In the genomic region with DNA sequence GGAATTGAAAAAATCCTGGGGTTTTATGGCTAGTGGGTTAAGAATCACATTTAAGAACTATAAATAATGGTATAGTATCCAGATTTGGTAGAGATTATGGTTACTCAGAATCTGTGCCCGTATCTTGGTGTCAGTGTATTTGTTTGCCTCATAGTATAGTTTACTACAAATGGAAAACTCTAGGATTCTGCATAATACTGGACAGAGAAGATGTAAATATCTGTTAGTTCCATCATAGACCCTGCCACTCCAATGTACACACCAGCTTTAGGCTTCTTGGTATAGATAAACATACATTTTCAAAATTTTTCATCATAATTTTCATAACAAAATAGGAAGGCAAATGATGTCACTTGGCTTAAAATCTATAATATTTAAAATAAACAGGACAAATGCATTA, we compare ENCODE assay signal across 20 cellular contexts.
"Had no signal": no experiment of that assay in that cellular context is flagged by ENCODE, and none has a peak within 500 bp of the region (broad histone marks: within the 10 kb centered on the region; RNA-seq: fewer than 3 reads in every experiment).

No MANE protein-coding gene starts in this region.

- H3K27me3 ChIP-seq: sigmoid colon, stomach, testis had no signal

- H3K9me3 ChIP-seq: sigmoid colon, stomach, testis had no signal

- H3K36me3 ChIP-seq: sigmoid colon, stomach had no signal

- H3K27ac ChIP-seq: sigmoid colon, stomach, testis had no signal

- DNase-seq: activated CD4-positive, alpha-beta T cell treated with anti-CD3 and anti-CD28 coated beads, Interleukin-2, amount 50 U/mL, for 1 hour; activated CD8-positive, alpha-beta memory T cell treated with anti-CD3 and anti-CD28 coated beads, Interleukin-2, amount 50 U/mL, for 48 hours; activated effector memory CD4-positive, alpha-beta T cell treated with Interleukin-2 at 50 U/mL for 16 hours; activated naive CD4-positive, alpha-beta T cell treated with anti-CD3 and anti-CD28 coated beads, Interleukin-2, amount 10 ng/mL, durations not matched to agents 7 days and 5 days; activated naive CD8-positive, alpha-beta T cell treated with anti-CD3 and anti-CD28 coated beads, Interleukin-2, amount 50 U/mL, for 24 hours; activated T-cell treated with anti-CD3 and anti-CD28 coated beads, Interleukin-2, amount 50 U/mL, for 48 hours; anterior cingulate cortex; caudate nucleus; effector memory CD8-positive, alpha-beta T cell; foreskin fibroblast; hippocampal formation; occipital lobe; posterior cingulate gyrus; sigmoid colon; stimulated activated CD4-positive, alpha-beta T cell treated with anti-CD3 and anti-CD28 coated beads, Interleukin-4, amount 100 ng/mL, for 24 hours; stomach; testis had no signal

- ATAC-seq: activated CD4-positive, CD25-positive, alpha-beta regulatory T cell treated with anti-CD3 and anti-CD28 coated beads, Interleukin-2, amount 50 U/mL, for 24 hours; activated naive CD8-positive, alpha-beta T cell treated with anti-CD3 and anti-CD28 coated beads, Interleukin-2, amount 50 U/mL, for 24 hours; effector memory CD8-positive, alpha-beta T cell; stimulated activated effector memory CD8-positive, alpha-beta T cell treated with anti-CD3 and anti-CD28 coated beads, Interleukin-12 subunit alpha, Interleukin-12 subunit beta, amount 100 ng/mL, for 72 hours had no signal

- H3K4me1 ChIP-seq: testis had no signal

- H3K4me3 ChIP-seq: lung, sigmoid colon, stomach, testis had no signal
